ENCODE assay signal across 21 cellular contexts in the genomic region with DNA sequence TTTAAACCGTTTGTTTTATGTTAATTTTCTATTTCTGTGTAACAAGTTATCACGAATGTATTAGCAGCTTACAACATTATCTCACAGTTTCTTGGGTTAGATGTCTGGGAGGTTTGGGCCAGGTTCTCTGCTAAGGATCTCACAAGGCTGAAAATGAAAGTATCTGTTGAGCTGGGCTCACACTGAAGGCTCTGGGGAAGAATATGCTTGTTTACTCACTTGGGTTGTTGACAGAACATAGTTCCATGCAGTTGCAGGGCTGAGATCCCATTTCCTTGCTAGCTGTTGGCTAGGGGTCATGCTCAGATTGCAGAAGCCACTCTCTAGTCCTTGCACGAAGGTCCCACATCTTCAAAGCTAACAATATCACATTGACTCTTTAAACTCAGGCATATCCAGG.
DNase-seq lines count a peak whose midpoint lies in the region; ATAC-seq, FAIRE-seq and TF ChIP-seq lines count a peak whose summit lies in the region.
"Had no signal": no experiment of that assay in that cellular context is flagged by ENCODE, and none has a peak within 500 bp of the region (broad histone marks: within the 10 kb centered on the region; RNA-seq: fewer than 3 reads in every experiment).

No MANE protein-coding gene starts in this region.

- TF ChIP-seq RAD21 in A549 (conservative IDR thresholded peaks at IDR 0.05 in 1 of 2, IDR thresholded peaks at IDR 0.05 in 1 of 2): no peak

- TF ChIP-seq POLR2A in A549 (IDR thresholded peaks at IDR 0.05; ENCODE audit: low read length): no peak

- H3K27me3 ChIP-seq in SJCRH30: no peaks in the 10 kb centered on the region
- H3K27me3 ChIP-seq: colonic mucosa, neutrophil, upper lobe of right lung had no signal

- H3K4me3 ChIP-seq in A549 (no peak overlapping the region), SJCRH30 (no peak overlapping the region)
- H3K4me3 ChIP-seq: colonic mucosa, upper lobe of right lung had no signal

- no peak for TF ChIP-seq CTCF in A549 (IDR thresholded peaks at IDR 0.05)

- no peaks in the 10 kb centered on the region; the same call in 2 of the 3 replicates for H3K9me3 ChIP-seq in A549
- H3K9me3 ChIP-seq in SJCRH30 (replicated peaks): no peaks in the 10 kb centered on the region; the same call in 1 of the 2 replicates
- H3K9me3 ChIP-seq: colonic mucosa, neutrophil, upper lobe of right lung had no signal

- POLR2A ChIA-PET in A549 (lab: Yijun Ruan, JAX): no interaction called here

- H3K27ac ChIP-seq in A549 (no peak overlapping the region), SJCRH30 (no peak overlapping the region)
- H3K27ac ChIP-seq: colonic mucosa, neutrophil, upper lobe of right lung had no signal

- DNase-seq in A549 (ENCODE audit: low read depth in 1 of 2, low spot score in 1 of 2) (peak in 1 of 2 experiments; percentile 4), H4 (ENCODE audit: low spot score) (peak; percentile 28), amniotic epithelial cell (ENCODE audit: low read depth) (peak; percentile 33), iris pigment epithelial cell (ENCODE audit: low read depth) (peak; percentile 55), SJCRH30 (no peak), HuH-7 (ENCODE audit: low spot score) (no peak), NCI-H2029 treated with DMSO at 0.1 percent for 48 hours (lab: John Stamatoyannopoulos, UW) (no peak)
- DNase-seq: activated CD4-positive, alpha-beta T cell treated with anti-CD3 and anti-CD28 coated beads, Interleukin-2, amount 10 ng/mL, durations not matched to agents 24 days and 14 days; colonic mucosa; H9; NCI-H1417; NCI-H2171; NCI-H526; SIG-M5; stimulated activated CD4-positive, alpha-beta T cell treated with anti-CD3 and anti-CD28 coated beads, Interleukin-4, amount 100 ng/mL, for 4 hours; stimulated activated naive CD8-positive, alpha-beta T cell treated with anti-CD3 and anti-CD28 coated beads, Interleukin-15, amount 100 ng/mL, for 72 hours; upper lobe of right lung had no signal

- CTCF ChIA-PET in A549 (lab: Yijun Ruan, JAX): no interaction called here

- H3K36me3 ChIP-seq in SJCRH30: no peaks in the 10 kb centered on the region
- H3K36me3 ChIP-seq: colonic mucosa, neutrophil, upper lobe of right lung had no signal

- H3K4me2 ChIP-seq in A549: peak overlapping the region; percentile 40; the same call in 2 of the 3 replicates

- H3K4me1 ChIP-seq in A549 (no peaks in the 10 kb centered on the region), SJCRH30 (no peaks in the 10 kb centered on the region)
- H3K4me1 ChIP-seq: colonic mucosa, upper lobe of right lung had no signal

- WGBS in A549 (ENCODE audit: missing lambda C conversion rate): 23% methylated on average over 3 of the region's 3 CpGs

- no peak for TF ChIP-seq EP300 in A549 (IDR thresholded peaks at IDR 0.05)

- ATAC-seq in A549: 0 out of 6 replicates have a peak, but pooled peaks of 1 of the 2 experiments have one; percentile 27
- ATAC-seq in GM19328 (IDR thresholded peaks at IDR 0.05; ENCODE audit: unreplicated experiment): no peak
- ATAC-seq: activated T-helper 17 cell treated with anti-CD3 and anti-CD28 coated beads, Interleukin-2, amount 50 U/mL, for 72 hours; stimulated activated naive CD8-positive, alpha-beta T cell treated with anti-CD3 and anti-CD28 coated beads, Interleukin-15, amount 100 ng/mL, for 72 hours; upper lobe of right lung had no signal

- FAIRE-seq in A549 (lab: Jason Lieb, UNC): no peak
- FAIRE-seq: GM12892 had no signal

TF ChIP-seq in A549, 52 proteins besides CTCF, POLR2A, EP300 and RAD21:
- TF ChIP-seq GATA3 (IDR thresholded peaks at IDR 0.05; ENCODE audit: borderline replicate concordance): no peak
- no peak for TF ChIP-seq NPAS2 (CRISPR knock-in tag; IDR thresholded peaks at IDR 0.05; ENCODE audit: borderline replicate concordance)
- no peak for TF ChIP-seq CBX8 (IDR thresholded peaks at IDR 0.05)
- no peak for TF ChIP-seq FOSL2 (IDR thresholded peaks at IDR 0.05)
- TF ChIP-seq FOSL2 (CRISPR knock-in tag; IDR thresholded peaks at IDR 0.05): no peak
- TF ChIP-seq ZNF302 (CRISPR knock-in tag; IDR thresholded peaks at IDR 0.05): no peak
- no peak for TF ChIP-seq ESRRA (IDR thresholded peaks at IDR 0.05; ENCODE audit: borderline replicate concordance, low read length)

Comparison
In these comparisons a context has a peak if more than half of its experiments do, and no peak if none do; other contexts are left out.
1. DNase-seq: peak in H4 (single experiment), amniotic epithelial cell (single experiment) and iris pigment epithelial cell (single experiment); none in SJCRH30 (0 of 2), HuH-7 (single experiment) and NCI-H2029 treated with DMSO at 0.1 percent for 48 hours (single experiment).